In the genomic region with DNA sequence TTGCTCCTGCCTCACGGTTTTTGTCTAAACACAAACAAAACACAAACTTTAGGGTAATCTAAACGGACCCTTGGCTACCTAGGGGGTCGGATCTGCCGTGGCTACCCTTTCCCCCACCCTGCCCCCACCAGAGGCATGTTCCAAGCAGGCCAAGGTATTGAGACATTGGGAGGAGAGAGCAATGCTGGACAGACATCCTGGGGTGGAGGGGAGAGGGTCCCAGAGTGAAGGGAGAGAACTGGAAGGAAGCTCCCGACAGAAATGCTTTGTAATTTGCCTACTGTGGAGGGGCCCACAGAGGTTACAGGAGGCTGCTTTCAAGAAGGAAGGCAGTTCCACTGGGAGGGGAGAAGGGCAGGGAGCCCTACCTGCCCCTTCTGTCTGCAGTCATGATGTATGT, we compare ENCODE assay signal across 14 cellular contexts. TPM values are rescaled to one million over a fixed set of nuclear protein-coding genes. Genes with fewer than 3 reads are reported as not detected.
DNase-seq lines count a peak whose midpoint lies in the region; ATAC-seq and TF ChIP-seq lines count a peak whose summit lies in the region.
"Had no signal": no experiment of that assay in that cellular context is flagged by ENCODE, and none has a peak within 500 bp of the region (broad histone marks: within the 10 kb centered on the region; RNA-seq: fewer than 3 reads in every experiment).

No MANE protein-coding gene starts in this region.

- peak; percentile 27 for DNase-seq in NCI-H82 (lab: John Stamatoyannopoulos, UW)
- DNase-seq in NCI-H82 treated with DMSO at 0.1 percent for 48 hours (lab: John Stamatoyannopoulos, UW; ENCODE audit: unreplicated experiment) = no peak
- DNase-seq in thoracic aorta (ENCODE audit: low spot score) = no peak
- DNase-seq in NCI-H2196 treated with DMSO at 0.1 percent for 48 hours (lab: John Stamatoyannopoulos, UW; ENCODE audit: unreplicated experiment) = no peak
- DNase-seq: 8988T; activated CD8-positive, alpha-beta memory T cell treated with anti-CD3 and anti-CD28 coated beads, Interleukin-2, amount 50 U/mL, for 48 hours; activated naive CD8-positive, alpha-beta T cell treated with anti-CD3 and anti-CD28 coated beads for 36 hours; colonic mucosa; COR-L47; NCI-H1436; NCI-H524 treated with DMSO at 0.1 percent for 48 hours; SHP77 had no signal

- TF ChIP-seq CTCF in thoracic aorta (IDR thresholded peaks at IDR 0.05) = no peak

- peaks cover 16 to 20% of the 10 kb centered on the region in 2 donors for H3K4me1 ChIP-seq in thoracic aorta (ENCODE audit: control insufficient read depth in 1 of 2, low read depth in 2 of 2)
- H3K4me1 ChIP-seq: colonic mucosa had no signal

- H3K9me3 ChIP-seq in thoracic aorta = no peaks in the 10 kb centered on the region
- H3K9me3 ChIP-seq: colonic mucosa had no signal

- H3K27ac ChIP-seq in layer of hippocampus (ENCODE audit: low read depth, low read length) = peak overlapping the region; percentile 55
- peak overlapping the region; percentile 48 to 67 for H3K27ac ChIP-seq in thoracic aorta
- H3K27ac ChIP-seq: colonic mucosa had no signal

- no peak for ATAC-seq in thoracic aorta (ENCODE audit: insufficient number of reproducible peaks, low FRiP score, low read depth)
- no peak for ATAC-seq in GM19351 (IDR thresholded peaks at IDR 0.05; ENCODE audit: unreplicated experiment)

- H3K27me3 ChIP-seq in layer of hippocampus (ENCODE audit: control insufficient read depth, insufficient read depth, low read length) = no peaks in the 10 kb centered on the region
- no peaks in the 10 kb centered on the region for H3K27me3 ChIP-seq in thoracic aorta (replicated peaks; ENCODE audit: insufficient read depth)
- H3K27me3 ChIP-seq: colonic mucosa had no signal

- no peak overlapping the region for H3K4me3 ChIP-seq in thoracic aorta
- H3K4me3 ChIP-seq: colonic mucosa had no signal

- H3K36me3 ChIP-seq in thoracic aorta = no peaks in the 10 kb centered on the region
- H3K36me3 ChIP-seq: colonic mucosa had no signal

RNA-seq across cellular contexts. Expression of a gene that starts 13.9 kb away (rescaled TPM):
- total RNA-seq in thoracic aorta = 100 to 1,000 TPM; 230 to 475 TPM

RNA-seq across cellular contexts. Expression of a gene that starts 36.3 kb away (rescaled TPM):
- 10 to 100 TPM; 28.4 to 38.4 TPM for total RNA-seq in thoracic aorta

RNA-seq across cellular contexts. Expression of a gene that starts 52.4 kb away (rescaled TPM):
- 10 to 100 TPM; 30.9 to 34.9 TPM for total RNA-seq in thoracic aorta

RNA-seq across cellular contexts. Expression of a gene that starts 59.2 kb away (rescaled TPM):
- 10 to 100 TPM; 27.1 to 42.8 TPM for total RNA-seq in thoracic aorta
